Comparison of ENCODE assay signal across 28 cellular contexts in genomic region chr10:93652857-93653256, GRCh38. TPM values are rescaled to one million over a fixed set of nuclear protein-coding genes. Genes with fewer than 3 reads are reported as not detected.
DNase-seq lines count a peak whose midpoint lies in the region; ATAC-seq, FAIRE-seq and TF ChIP-seq lines count a peak whose summit lies in the region.
"Had no signal": no experiment of that assay in that cellular context is flagged by ENCODE, and none has a peak within 500 bp of the region (broad histone marks: within the 10 kb centered on the region; RNA-seq: fewer than 3 reads in every experiment).

No MANE protein-coding gene starts in this region.

- H3K9ac ChIP-seq in astrocyte (ENCODE audit: low read length): no peak overlapping the region

- H3K4me3 ChIP-seq in breast epithelium (no peak overlapping the region), astrocyte (ENCODE audit: insufficient read depth, low read depth, low read length) (no peak overlapping the region), fibroblast of pulmonary artery (replicated peaks; ENCODE audit: low read depth, low read length) (no peak overlapping the region)
- H3K4me3 ChIP-seq: esophagus squamous epithelium, hepatocyte, SJSA1, thyroid gland had no signal

- H3K4me2 ChIP-seq in astrocyte (ENCODE audit: low read length): no peak overlapping the region
- H3K4me2 ChIP-seq: hepatocyte had no signal

- H3K36me3 Mint-ChIP-seq in MCF 10A (ENCODE audit: insufficient read depth, unreplicated experiment): no peaks in the 10 kb centered on the region
- no peaks in the 10 kb centered on the region for H3K36me3 Mint-ChIP-seq in astrocyte (ENCODE audit: low read depth, unreplicated experiment)
- H3K36me3 Mint-ChIP-seq in mesothelial cell of epicardium: no peaks in the 10 kb centered on the region
- H3K36me3 Mint-ChIP-seq: IgD-negative memory B cell; stimulated activated effector memory CD8-positive, alpha-beta T cell treated with anti-CD3 and anti-CD28 coated beads, Interleukin-12 subunit alpha, Interleukin-12 subunit beta, amount 100 ng/mL, for 72 hours had no signal

- CTCF ChIA-PET in MCF 10A (lab: Yijun Ruan, JAX): interaction anchor here (0.6 kb wide), 1 partner anchor 123 kb away, joined by 4 read pairs; no protein-coding TSS in a partner anchor

- no TSS peak for BruUV-seq in MCF 10A (replicated peaks; lab: Mats Ljungman, UMichigan)

- H3K9me3 Mint-ChIP-seq in MCF 10A (ENCODE audit: unreplicated experiment) (no peaks in the 10 kb centered on the region), astrocyte (ENCODE audit: unreplicated experiment) (peaks cover 2% of the 10 kb centered on the region), mesothelial cell of epicardium (no peaks in the 10 kb centered on the region)
- H3K9me3 Mint-ChIP-seq: CD4-positive, alpha-beta T cell; neural crest cell; stimulated activated effector memory CD8-positive, alpha-beta T cell treated with anti-CD3 and anti-CD28 coated beads, Interleukin-12 subunit alpha, Interleukin-12 subunit beta, amount 100 ng/mL, for 72 hours; T-helper 2 cell treated with Interferon-gamma antibody and Interleukin-4, amounts not matched to agents 5 μg/mL and 100 μg/mL, for 36 hours had no signal

- H3K4me1 Mint-ChIP-seq in MCF 10A (ENCODE audit: insufficient read depth, unreplicated experiment) (peaks cover 23% of the 10 kb centered on the region), astrocyte (ENCODE audit: low read depth, unreplicated experiment) (no peaks in the 10 kb centered on the region), mesothelial cell of epicardium (no peaks in the 10 kb centered on the region)
- H3K4me1 Mint-ChIP-seq: IgD-negative memory B cell; neural crest cell; stimulated activated effector memory CD8-positive, alpha-beta T cell treated with anti-CD3 and anti-CD28 coated beads, Interleukin-12 subunit alpha, Interleukin-12 subunit beta, amount 100 ng/mL, for 72 hours had no signal

- TF ChIP-seq CTCF in MCF 10A (IDR thresholded peaks at IDR 0.05; ENCODE audit: unreplicated experiment): no peak
- TF ChIP-seq CTCF in breast epithelium (IDR thresholded peaks at IDR 0.05): no peak
- no peak for TF ChIP-seq CTCF in astrocyte (IDR thresholded peaks at IDR 0.05; ENCODE audit: insufficient read depth, low read depth, low read length)
- no peak for TF ChIP-seq CTCF in fibroblast of pulmonary artery (IDR thresholded peaks at IDR 0.05; ENCODE audit: low read length, missing control alignments)
- no peak for TF ChIP-seq CTCF in mesothelial cell of epicardium (IDR thresholded peaks at IDR 0.05; ENCODE audit: unreplicated experiment)

- intact Hi-C loops in MCF 10A (cut with micrococcal nuclease) (no loop called here), breast epithelium (cut with DNase I; ENCODE audit: low total_unique reads) (no loop called here)

- H3K36me3 ChIP-seq in breast epithelium (no peaks in the 10 kb centered on the region), astrocyte (ENCODE audit: insufficient read depth, low read length) (no peaks in the 10 kb centered on the region)
- H3K36me3 ChIP-seq: esophagus squamous epithelium, SJSA1, thyroid gland had no signal

- H3K27me3 ChIP-seq in breast epithelium: no peaks in the 10 kb centered on the region
- no peaks in the 10 kb centered on the region for H3K27me3 ChIP-seq in astrocyte (ENCODE audit: insufficient read depth, low read length)
- H3K27me3 ChIP-seq: esophagus squamous epithelium, hepatocyte, thyroid gland had no signal

- no peak for FAIRE-seq in astrocyte (lab: Jason Lieb, UNC)
- FAIRE-seq: A204.1, H1, keratinocyte had no signal

- DNase-seq in MCF 10A (ENCODE audit: unreplicated experiment) (peak; percentile 27), breast epithelium (ENCODE audit: low spot score in 2 of 2) (no peak), astrocyte (ENCODE audit: low read depth) (peak; percentile 49), fibroblast of pulmonary artery (ENCODE audit: low read depth) (peak; percentile 21), mesothelial cell of epicardium (ENCODE audit: low spot score in 2 of 2, unreplicated experiment in 2 of 2) (no peak), T-helper 9 cell (no peak)
- DNase-seq: activated CD4-positive, CD25-positive, alpha-beta regulatory T cell; activated CD8-positive, alpha-beta memory T cell treated with anti-CD3 and anti-CD28 coated beads for 24 hours; caudate nucleus; CD4-positive, alpha-beta T cell; effector CD4-positive, alpha-beta T cell; esophagus squamous epithelium; MV-4-11; NCI-H524 treated with DMSO at 0.1 percent for 48 hours; thyroid gland had no signal

- no peak overlapping the region for H3K27ac ChIP-seq in breast epithelium
- peak overlapping the region; percentile 7 for H3K27ac ChIP-seq in astrocyte (ENCODE audit: low read depth, low read length)
- H3K27ac ChIP-seq: esophagus squamous epithelium, hepatocyte, SJSA1, thyroid gland had no signal

- H2AFZ ChIP-seq in astrocyte (ENCODE audit: low read depth, low read length): no peak overlapping the region
- H2AFZ ChIP-seq: hepatocyte had no signal

- no peaks in the 10 kb centered on the region for H3K9me3 ChIP-seq in breast epithelium
- H3K9me3 ChIP-seq in astrocyte (ENCODE audit: insufficient read depth, low read depth, low read length): no peaks in the 10 kb centered on the region
- H3K9me3 ChIP-seq: esophagus squamous epithelium, SJSA1, thyroid gland had no signal

- H3K4me1 ChIP-seq in breast epithelium (no peaks in the 10 kb centered on the region), astrocyte (ENCODE audit: insufficient read depth, low read length) (no peaks in the 10 kb centered on the region)
- H3K4me1 ChIP-seq: esophagus squamous epithelium, SJSA1, thyroid gland had no signal

- POLR2A ChIA-PET in MCF 10A (lab: Yijun Ruan, JAX): no interaction called here

- no peaks in the 10 kb centered on the region for H4K20me1 ChIP-seq in astrocyte (ENCODE audit: insufficient read depth, low read length)

- TF ChIP-seq POLR2A in breast epithelium (IDR thresholded peaks at IDR 0.05): no peak

- H3K4me3 Mint-ChIP-seq in MCF 10A (ENCODE audit: unreplicated experiment): no peak overlapping the region
- H3K4me3 Mint-ChIP-seq in astrocyte (ENCODE audit: unreplicated experiment): no peak overlapping the region
- H3K4me3 Mint-ChIP-seq in mesothelial cell of epicardium: no peak overlapping the region
- H3K4me3 Mint-ChIP-seq: activated naive CD8-positive, alpha-beta T cell; CD4-positive, alpha-beta T cell; IgD-negative memory B cell; neural crest cell; stimulated activated effector memory CD8-positive, alpha-beta T cell treated with anti-CD3 and anti-CD28 coated beads, Interleukin-12 subunit alpha, Interleukin-12 subunit beta, amount 100 ng/mL, for 72 hours; T-helper 2 cell treated with Interferon-gamma antibody and Interleukin-4, amounts not matched to agents 5 μg/mL and 100 μg/mL, for 36 hours had no signal

- H3K79me2 ChIP-seq in astrocyte (ENCODE audit: insufficient read depth, low read length): no peaks in the 10 kb centered on the region
- H3K79me2 ChIP-seq: hepatocyte had no signal

- ATAC-seq in GM18517 (IDR thresholded peaks at IDR 0.05; ENCODE audit: unreplicated experiment): no peak
- ATAC-seq in GM19463 (IDR thresholded peaks at IDR 0.05; ENCODE audit: unreplicated experiment): no peak
- ATAC-seq: stimulated activated effector memory CD8-positive, alpha-beta T cell treated with anti-CD3 and anti-CD28 coated beads, Interleukin-12 subunit alpha, Interleukin-12 subunit beta, amount 100 ng/mL, for 72 hours had no signal

- H3K27me3 Mint-ChIP-seq in MCF 10A (ENCODE audit: insufficient read depth, unreplicated experiment): no peaks in the 10 kb centered on the region
- H3K27me3 Mint-ChIP-seq in astrocyte (ENCODE audit: low read depth, unreplicated experiment): no peaks in the 10 kb centered on the region
- H3K27me3 Mint-ChIP-seq in mesothelial cell of epicardium (ENCODE audit: low read depth): peaks cover 6% of the 10 kb centered on the region
- H3K27me3 Mint-ChIP-seq: CD4-positive, alpha-beta T cell; IgD-negative memory B cell had no signal

- peak overlapping the region; percentile 82 for H3K27ac Mint-ChIP-seq in MCF 10A (ENCODE audit: low read depth, unreplicated experiment)
- H3K27ac Mint-ChIP-seq in astrocyte (ENCODE audit: unreplicated experiment): no peak overlapping the region
- no peak overlapping the region for H3K27ac Mint-ChIP-seq in mesothelial cell of epicardium
- H3K27ac Mint-ChIP-seq: activated naive CD8-positive, alpha-beta T cell; CD4-positive, alpha-beta T cell; IgD-negative memory B cell; stimulated activated effector memory CD8-positive, alpha-beta T cell treated with anti-CD3 and anti-CD28 coated beads, Interleukin-12 subunit alpha, Interleukin-12 subunit beta, amount 100 ng/mL, for 72 hours; T-helper 2 cell treated with Interferon-gamma antibody and Interleukin-4, amounts not matched to agents 5 μg/mL and 100 μg/mL, for 36 hours had no signal

RNA-seq across cellular contexts. Expression of gene PDE6C, which starts 40.5 kb away (rescaled TPM):
- not detected in 2 replicates for total RNA-seq in MCF 10A (2022)
- total RNA-seq in breast epithelium: not detected
- not detected in 2 replicates for total RNA-seq in astrocyte
- total RNA-seq in mesothelial cell of epicardium: not detected in 3 replicates
- total RNA-seq: CD4-positive, alpha-beta T cell; esophagus squamous epithelium; H1; mesenteric fat pad; neural crest cell; SJSA1; thyroid gland had no signal

RNA-seq across cellular contexts. Expression of gene FRA10AC1, which starts 49.5 kb away (rescaled TPM):
- total RNA-seq in MCF 10A (2022): 19.3 and 25.1 TPM in 2 replicates
- total RNA-seq in breast epithelium: 10 to 100 TPM; 18.2 to 32.8 (median 24.3) TPM
- total RNA-seq in astrocyte: 10.6 and 13.2 TPM in 2 replicates
- total RNA-seq in mesothelial cell of epicardium: 23.4 to 27.0 TPM (median 24.2 TPM) in 3 replicates

RNA-seq across cellular contexts. Expression of gene RBP4, which starts 51.8 kb away (rescaled TPM):
- total RNA-seq in MCF 10A (2022): not detected in 2 replicates
- 100 to 1,000 TPM in 2 of 3 donors, 10 to 100 TPM in 1; 63.5 to 813 (median 111) TPM for total RNA-seq in breast epithelium
- 0.27 and 0.36 TPM in 2 replicates for total RNA-seq in astrocyte
- total RNA-seq in mesothelial cell of epicardium: 0.54 to 0.91 TPM (median 0.66 TPM) in 3 replicates
- total RNA-seq: CD4-positive, alpha-beta T cell; neural crest cell had no signal

Comparison
In these comparisons a context has a peak if more than half of its experiments do, and no peak if none do; other contexts are left out.
1. DNase-seq: peak in MCF 10A (single experiment), astrocyte (single experiment) and fibroblast of pulmonary artery (single experiment); none in breast epithelium (0 of 2), mesothelial cell of epicardium (0 of 2) and T-helper 9 cell (single experiment).
2. RNA of gene RBP4, which starts 51.8 kb away (total RNA-seq): 63.5 to 813 TPM in breast epithelium; 0.54 to 0.91 TPM in mesothelial cell of epicardium, 0.27 to 0.36 TPM in astrocyte and not detected in MCF 10A; every median in the first group is over 10 times any median in the second.